In the genomic region with DNA sequence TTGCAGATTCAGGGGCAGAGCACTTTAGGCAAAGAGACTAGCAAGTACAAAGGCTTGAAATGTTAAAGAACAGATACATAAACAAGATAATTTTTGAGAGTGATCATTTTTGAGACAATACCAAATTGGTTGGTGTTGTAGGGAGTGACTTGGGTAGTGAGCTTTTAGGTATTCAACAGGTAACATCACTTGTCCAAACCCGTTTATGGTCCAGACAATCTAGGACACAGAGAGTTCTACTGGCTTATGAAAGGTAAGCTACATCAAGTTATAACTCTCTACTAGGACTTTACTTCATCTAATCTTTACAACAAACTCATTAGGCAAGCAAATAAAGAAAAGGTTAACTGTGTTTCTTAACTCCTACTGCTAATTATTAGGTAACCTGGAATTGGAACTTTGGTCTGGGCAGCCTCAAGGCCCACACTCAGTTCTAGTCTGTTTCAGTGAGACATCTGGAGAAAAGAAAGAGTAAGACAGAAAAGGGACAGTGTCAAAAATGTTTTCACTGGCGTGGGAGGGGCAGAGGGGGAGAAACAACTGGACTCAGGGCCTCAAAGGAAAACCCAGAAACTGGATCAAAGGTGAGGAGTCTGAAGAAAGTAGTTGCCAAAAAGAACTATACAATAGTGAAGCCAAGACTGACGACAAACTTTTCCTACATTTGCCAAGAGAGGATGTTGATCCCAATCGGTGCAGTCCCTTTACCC, we compare ENCODE assay signal across 25 cellular contexts. TPM values are rescaled to one million over a fixed set of nuclear protein-coding genes. Genes with fewer than 3 reads are reported as not detected.
DNase-seq lines count a peak whose midpoint lies in the region; ATAC-seq, FAIRE-seq and TF ChIP-seq lines count a peak whose summit lies in the region.
"Had no signal": no experiment of that assay in that cellular context is flagged by ENCODE, and none has a peak within 500 bp of the region (broad histone marks: within the 10 kb centered on the region; RNA-seq: fewer than 3 reads in every experiment).

No MANE protein-coding gene starts in this region.

- FAIRE-seq in GM12892 (lab: Jason Lieb, UNC), result peak; percentile 5
- FAIRE-seq: GM18507 had no signal

- POLR2A ChIA-PET in PC-3 (lab: Charles Lee; ENCODE audit: unreplicated experiment), result no interaction called here

- CTCF ChIA-PET in PC-3 (lab: Charles Lee), result no interaction called here

- H2BK15ac ChIP-seq in mesenchymal stem cell (ENCODE audit: low read depth, poor library complexity, severe bottlenecking), result no peak overlapping the region

- H3K27me3 ChIP-seq in PC-3 (ENCODE audit: low read length), result no peaks in the 10 kb centered on the region
- no peaks in the 10 kb centered on the region for H3K27me3 ChIP-seq in mesenchymal stem cell (ENCODE audit: control insufficient read depth in 1 of 2, insufficient read depth in 1 of 2, low read length in 2 of 2)
- H3K27me3 ChIP-seq in GM23248 (replicated peaks; ENCODE audit: insufficient read depth), result no peaks in the 10 kb centered on the region
- H3K27me3 ChIP-seq: BE2C, left lung, upper lobe of left lung had no signal

- intact Hi-C loops in PC-3 (cut with micrococcal nuclease), result no loop called here

- DNase-seq in GM12892 (ENCODE audit: insufficient read length) (no peak), PC-3 (peak; percentile 15), glutamatergic neuron (no peak), mesenchymal stem cell (no peak), GM23248 (no peak), NOMO-1 treated with dmso at 0.1 percent for 144 hours (lab: John Stamatoyannopoulos, UW; ENCODE audit: unreplicated experiment) (no peak), A172 (ENCODE audit: low spot score) (no peak)
- no peak for DNase-seq in stimulated activated CD4-positive, alpha-beta T cell treated with anti-CD3 and anti-CD28 coated beads, Interleukin-1b, Interleukin-23, amount 100 ng/mL, for 48 hours
- DNase-seq: activated CD4-positive, alpha-beta T cell treated with anti-CD3 and anti-CD28 coated beads for 4 hours; activated naive CD4-positive, alpha-beta T cell treated with Interleukin-2 at 50 U/mL for 16 hours; activated T-cell treated with anti-CD3 and anti-CD28 coated beads, Interleukin-2, amount 50 U/mL, for 72 hours; amniotic stem cell; BE2C; cortex of kidney; left lung; NCI-H1092; NCI-H187; NCI-H2171 treated with DMSO at 0.1 percent for 48 hours; NCI-H526; upper lobe of left lung had no signal

- H2BK120ac ChIP-seq in mesenchymal stem cell (ENCODE audit: low read depth, low read length), result peak overlapping the region; percentile 5

- TF ChIP-seq POLR2A in GM12892 (IDR thresholded peaks at IDR 0.05; ENCODE audit: low read depth, low read length), result no peak

- TF ChIP-seq CTCF in PC-3 (conservative IDR thresholded peaks at IDR 0.05; ENCODE audit: low read depth, low read length), result no peak
- TF ChIP-seq CTCF in glutamatergic neuron (IDR thresholded peaks at IDR 0.05; ENCODE audit: partially characterized antibody, unreplicated experiment), result no peak

- no peak overlapping the region for H3K23ac ChIP-seq in mesenchymal stem cell (ENCODE audit: low read length in 2 of 2)

- no peak overlapping the region for H4K8ac ChIP-seq in mesenchymal stem cell (ENCODE audit: low read length)

- H3K4me2 ChIP-seq in PC-3 (ENCODE audit: low read length) (no peak overlapping the region), mesenchymal stem cell (ENCODE audit: low read length, poor library complexity, severe bottlenecking) (no peak overlapping the region), GM23248 (ENCODE audit: unreplicated experiment) (no peak overlapping the region)

- no peak overlapping the region for H3K4ac ChIP-seq in mesenchymal stem cell (ENCODE audit: low read depth in 1 of 2, low read length in 2 of 2)

- no peaks in the 10 kb centered on the region for H3K9me3 Mint-ChIP-seq in glutamatergic neuron (ENCODE audit: unreplicated experiment)
- H3K9me3 Mint-ChIP-seq: activated T-cell treated with anti-CD3 and anti-CD28 coated beads, Interleukin-2, amount 50 U/mL, for 72 hours had no signal

- H3K27ac ChIP-seq in PC-3 (ENCODE audit: low read length) (no peak overlapping the region), mesenchymal stem cell (ENCODE audit: low read length, poor library complexity, severe bottlenecking) (no peak overlapping the region), GM23248 (no peak overlapping the region)
- H3K27ac ChIP-seq: left lung, upper lobe of left lung had no signal

- H3K4me3 ChIP-seq in PC-3 (ENCODE audit: low read length) (no peak overlapping the region), mesenchymal stem cell (ENCODE audit: insufficient read depth in 1 of 2, low read depth in 1 of 2, low read length in 2 of 2) (no peak overlapping the region), GM23248 (no peak overlapping the region)
- H3K4me3 ChIP-seq: left lung, upper lobe of left lung had no signal

- H3F3A ChIP-seq in PC-3 (ENCODE audit: low read length, unreplicated experiment) (no peaks in the 10 kb centered on the region), GM23248 (ENCODE audit: insufficient read depth) (no peaks in the 10 kb centered on the region)

- H3K36me3 ChIP-seq in PC-3 (ENCODE audit: low read depth, low read length), result no peaks in the 10 kb centered on the region
- H3K36me3 ChIP-seq in mesenchymal stem cell (ENCODE audit: control insufficient read depth in 1 of 2, insufficient read depth in 2 of 2, low read depth in 1 of 2, low read length in 2 of 2), result no peaks in the 10 kb centered on the region
- H3K36me3 ChIP-seq in GM23248 (ENCODE audit: low read depth), result no peaks in the 10 kb centered on the region
- H3K36me3 ChIP-seq: BE2C, left lung, upper lobe of left lung had no signal

- H3K9me3 ChIP-seq in PC-3 (ENCODE audit: low read length) (no peaks in the 10 kb centered on the region), mesenchymal stem cell (ENCODE audit: control insufficient read depth, low read length) (no peaks in the 10 kb centered on the region), GM23248 (ENCODE audit: low read depth) (no peaks in the 10 kb centered on the region)
- H3K9me3 ChIP-seq: BE2C, left lung, upper lobe of left lung had no signal

- no peaks in the 10 kb centered on the region for H3K79me2 ChIP-seq in PC-3 (ENCODE audit: low read length)
- H3K79me2 ChIP-seq in GM23248 (ENCODE audit: insufficient read depth), result no peaks in the 10 kb centered on the region

- H3K4me1 Mint-ChIP-seq in glutamatergic neuron (ENCODE audit: low read depth, unreplicated experiment), result peaks cover 27% of the 10 kb centered on the region

- H3K4me3 Mint-ChIP-seq in glutamatergic neuron (ENCODE audit: unreplicated experiment), result no peak overlapping the region
- H3K4me3 Mint-ChIP-seq: activated T-cell treated with anti-CD3 and anti-CD28 coated beads, Interleukin-2, amount 50 U/mL, for 72 hours had no signal

- H3K36me3 Mint-ChIP-seq in glutamatergic neuron (ENCODE audit: unreplicated experiment), result no peaks in the 10 kb centered on the region

- ATAC-seq in PC-3, result no peak
- ATAC-seq: activated T-cell treated with anti-CD3 and anti-CD28 coated beads, Interleukin-2, amount 50 U/mL, for 72 hours; left lung; SK-N-SH treated with all-trans-retinoic acid at 6 μM for 48 hours had no signal

- WGBS in mesenchymal stem cell, result 62% methylated on average over 3 of the region's 4 CpGs
- 39 to 48% methylated on average over 4 of the region's 4 CpGs for WGBS in GM23248 (ENCODE audit: low coverage in 1 of 2, low lambda C conversion rate in 2 of 2, missing lambda C conversion rate in 2 of 2), 2 experiments

- in situ Hi-C loops in GM23248 (cut with MboI), result no loop called here

- no peak overlapping the region for H2AK5ac ChIP-seq in mesenchymal stem cell (ENCODE audit: low read length, severe bottlenecking)

- H3K9ac ChIP-seq in PC-3 (ENCODE audit: low read length) (no peak overlapping the region), mesenchymal stem cell (ENCODE audit: low read length) (no peak overlapping the region), GM23248 (no peak overlapping the region)

- H2BK5ac ChIP-seq in mesenchymal stem cell (ENCODE audit: low read depth, low read length, poor library complexity, severe bottlenecking), result no peak overlapping the region

- H3K4me1 ChIP-seq in PC-3 (ENCODE audit: insufficient read depth, low read length) (peaks cover 31% of the 10 kb centered on the region), mesenchymal stem cell (ENCODE audit: control insufficient read depth, insufficient read depth, low read depth, low read length) (peaks cover 3% of the 10 kb centered on the region), GM23248 (ENCODE audit: insufficient read depth) (no peaks in the 10 kb centered on the region)
- H3K4me1 ChIP-seq: left lung, upper lobe of left lung had no signal

- peak overlapping the region; percentile 29 for H3K27ac Mint-ChIP-seq in glutamatergic neuron (ENCODE audit: unreplicated experiment)
- H3K27ac Mint-ChIP-seq: activated T-cell treated with anti-CD3 and anti-CD28 coated beads, Interleukin-2, amount 50 U/mL, for 72 hours had no signal

- no peaks in the 10 kb centered on the region for H3K27me3 Mint-ChIP-seq in glutamatergic neuron (ENCODE audit: unreplicated experiment)

- no peak overlapping the region for H3K18ac ChIP-seq in mesenchymal stem cell (ENCODE audit: low read depth in 1 of 2, low read length in 2 of 2)

- H2AFZ ChIP-seq in PC-3 (ENCODE audit: low read length) (peak overlapping the region; percentile 36; the same call in 1 of the 2 replicates), mesenchymal stem cell (ENCODE audit: low read depth, low read length) (no peak overlapping the region), GM23248 (no peak overlapping the region)

- H4K20me1 ChIP-seq in PC-3 (ENCODE audit: low read length), result no peaks in the 10 kb centered on the region
- no peaks in the 10 kb centered on the region for H4K20me1 ChIP-seq in GM23248 (ENCODE audit: insufficient read depth)

- BruUV-seq in PC-3 (replicated peaks; lab: Mats Ljungman, UMichigan), result no TSS peak

- no peak overlapping the region for H4K91ac ChIP-seq in mesenchymal stem cell (ENCODE audit: low read length)

- no peak overlapping the region for H2BK12ac ChIP-seq in mesenchymal stem cell (ENCODE audit: low read length in 2 of 2)

- no peaks in the 10 kb centered on the region for H3K79me1 ChIP-seq in mesenchymal stem cell (replicated peaks; ENCODE audit: low read length, poor library complexity, severe bottlenecking)

- H3K14ac ChIP-seq in mesenchymal stem cell (ENCODE audit: low read length in 2 of 2), result no peak overlapping the region

- H3K9me2 ChIP-seq in PC-3 (replicated peaks; ENCODE audit: low read length), result no peaks in the 10 kb centered on the region
- no peaks in the 10 kb centered on the region for H3K9me2 ChIP-seq in GM23248 (ENCODE audit: insufficient read depth)

RNA-seq across cellular contexts. Expression of a gene that starts 39.2 kb away (rescaled TPM):
- polyA plus RNA-seq in GM12892 (2012; ENCODE audit: missing spikeins), result not detected
- total RNA-seq in PC-3 (2014; rRNA removed) (not detected in 2 replicates), glutamatergic neuron (ENCODE audit: unreplicated experiment) (2.0 TPM)
- polyA plus RNA-seq in mesenchymal stem cell (2013, experiment 1 of 2), result not detected
- not detected for polyA plus RNA-seq in mesenchymal stem cell (2013, experiment 2 of 2)
- total RNA-seq in GM23248 (2014; rRNA removed; shearing (Covaris generic)), result not detected in 2 replicates
- not detected in 2 replicates for polyA plus RNA-seq in GM23248 (2016; fragmentation: Nextera tagmentation; extraction: Ambion mirVana)
- not detected in 2 replicates for total RNA-seq in A172 (2014; rRNA removed; shearing (Covaris generic))
- total RNA-seq: activated T-cell treated with anti-CD3 and anti-CD28 coated beads, Interleukin-2, amount 50 U/mL, for 72 hours; left lung; mononuclear cell; T-helper 2 cell treated with Interferon-gamma antibody and Interleukin-4, amounts not matched to agents 100 ng/mL and 5 ng/mL, for 36 hours; upper lobe of left lung had no signal
- polyA plus RNA-seq: neural cell had no signal
